Comparison of ENCODE assay signal across 3 cellular contexts in the genomic region with DNA sequence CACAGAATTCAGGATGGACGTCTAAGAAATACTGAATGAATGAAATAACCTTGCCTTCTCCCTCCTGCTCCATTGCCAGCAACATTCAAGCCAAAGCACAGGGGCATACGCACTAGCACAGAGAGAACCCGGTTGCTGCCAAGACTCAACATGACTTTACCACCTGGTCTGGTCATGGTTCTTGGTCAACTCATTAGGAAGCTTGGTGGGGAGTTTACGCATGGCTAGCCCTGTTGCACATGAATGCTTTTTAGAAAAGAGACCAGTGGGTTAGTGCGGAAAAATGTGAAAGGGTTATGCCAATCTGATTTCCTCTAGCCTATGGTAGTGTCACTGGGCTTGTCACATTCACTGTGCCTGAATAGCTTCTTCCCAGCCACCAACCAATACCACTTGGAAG.
TF ChIP-seq lines count a peak whose summit lies in the region.

No MANE protein-coding gene starts in this region.

TF ChIP-seq in Ishikawa, 13 proteins besides CTCF, POLR2A, EP300 and RAD21 (continued from another document):
- peak; percentile 86 for TF ChIP-seq TEAD4 (IDR thresholded peaks at IDR 0.05)
- TF ChIP-seq, protein P1, sequence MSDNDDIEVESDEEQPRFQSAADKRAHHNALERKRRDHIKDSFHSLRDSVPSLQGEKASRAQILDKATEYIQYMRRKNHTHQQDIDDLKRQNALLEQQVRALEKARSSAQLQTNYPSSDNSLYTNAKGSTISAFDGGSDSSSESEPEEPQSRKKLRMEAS (IDR thresholded peaks at IDR 0.05) = peak; percentile 69
- no peak for TF ChIP-seq YY1 (IDR thresholded peaks at IDR 0.05; ENCODE audit: low read depth)
- peak; percentile 92 for TF ChIP-seq TCF12 (IDR thresholded peaks at IDR 0.05; ENCODE audit: low read depth)
- TF ChIP-seq NFIC (IDR thresholded peaks at IDR 0.05) = peak; percentile 93
TF ChIP-seq in Ishikawa: peak in this region for 4.

TF ChIP-seq in GM12878, 131 proteins besides CTCF, POLR2A, EP300 and RAD21:
- TF ChIP-seq, protein P2, sequence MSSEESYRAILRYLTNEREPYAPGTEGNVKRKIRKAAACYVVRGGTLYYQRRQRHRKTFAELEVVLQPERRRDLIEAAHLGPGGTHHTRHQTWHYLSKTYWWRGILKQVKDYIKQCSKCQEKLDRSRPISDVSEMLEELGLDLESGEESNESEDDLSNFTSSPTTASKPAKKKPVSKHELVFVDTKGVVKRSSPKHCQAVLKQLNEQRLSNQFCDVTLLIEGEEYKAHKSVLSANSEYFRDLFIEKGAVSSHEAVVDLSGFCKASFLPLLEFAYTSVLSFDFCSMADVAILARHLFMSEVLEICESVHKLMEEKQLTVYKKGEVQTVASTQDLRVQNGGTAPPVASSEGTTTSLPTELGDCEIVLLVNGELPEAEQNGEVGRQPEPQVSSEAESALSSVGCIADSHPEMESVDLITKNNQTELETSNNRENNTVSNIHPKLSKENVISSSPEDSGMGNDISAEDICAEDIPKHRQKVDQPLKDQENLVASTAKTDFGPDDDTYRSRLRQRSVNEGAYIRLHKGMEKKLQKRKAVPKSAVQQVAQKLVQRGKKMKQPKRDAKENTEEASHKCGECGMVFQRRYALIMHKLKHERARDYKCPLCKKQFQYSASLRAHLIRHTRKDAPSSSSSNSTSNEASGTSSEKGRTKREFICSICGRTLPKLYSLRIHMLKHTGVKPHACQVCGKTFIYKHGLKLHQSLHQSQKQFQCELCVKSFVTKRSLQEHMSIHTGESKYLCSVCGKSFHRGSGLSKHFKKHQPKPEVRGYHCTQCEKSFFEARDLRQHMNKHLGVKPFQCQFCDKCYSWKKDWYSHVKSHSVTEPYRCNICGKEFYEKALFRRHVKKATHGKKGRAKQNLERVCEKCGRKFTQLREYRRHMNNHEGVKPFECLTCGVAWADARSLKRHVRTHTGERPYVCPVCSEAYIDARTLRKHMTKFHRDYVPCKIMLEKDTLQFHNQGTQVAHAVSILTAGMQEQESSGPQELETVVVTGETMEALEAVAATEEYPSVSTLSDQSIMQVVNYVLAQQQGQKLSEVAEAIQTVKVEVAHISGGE (CRISPR knock-in tag; IDR thresholded peaks at IDR 0.05) = no peak
- TF ChIP-seq, protein P3, sequence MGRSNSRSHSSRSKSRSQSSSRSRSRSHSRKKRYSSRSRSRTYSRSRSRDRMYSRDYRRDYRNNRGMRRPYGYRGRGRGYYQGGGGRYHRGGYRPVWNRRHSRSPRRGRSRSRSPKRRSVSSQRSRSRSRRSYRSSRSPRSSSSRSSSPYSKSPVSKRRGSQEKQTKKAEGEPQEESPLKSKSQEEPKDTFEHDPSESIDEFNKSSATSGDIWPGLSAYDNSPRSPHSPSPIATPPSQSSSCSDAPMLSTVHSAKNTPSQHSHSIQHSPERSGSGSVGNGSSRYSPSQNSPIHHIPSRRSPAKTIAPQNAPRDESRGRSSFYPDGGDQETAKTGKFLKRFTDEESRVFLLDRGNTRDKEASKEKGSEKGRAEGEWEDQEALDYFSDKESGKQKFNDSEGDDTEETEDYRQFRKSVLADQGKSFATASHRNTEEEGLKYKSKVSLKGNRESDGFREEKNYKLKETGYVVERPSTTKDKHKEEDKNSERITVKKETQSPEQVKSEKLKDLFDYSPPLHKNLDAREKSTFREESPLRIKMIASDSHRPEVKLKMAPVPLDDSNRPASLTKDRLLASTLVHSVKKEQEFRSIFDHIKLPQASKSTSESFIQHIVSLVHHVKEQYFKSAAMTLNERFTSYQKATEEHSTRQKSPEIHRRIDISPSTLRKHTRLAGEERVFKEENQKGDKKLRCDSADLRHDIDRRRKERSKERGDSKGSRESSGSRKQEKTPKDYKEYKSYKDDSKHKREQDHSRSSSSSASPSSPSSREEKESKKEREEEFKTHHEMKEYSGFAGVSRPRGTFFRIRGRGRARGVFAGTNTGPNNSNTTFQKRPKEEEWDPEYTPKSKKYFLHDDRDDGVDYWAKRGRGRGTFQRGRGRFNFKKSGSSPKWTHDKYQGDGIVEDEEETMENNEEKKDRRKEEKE (IDR thresholded peaks at IDR 0.05) = no peak
- TF ChIP-seq SREBF1 (IDR thresholded peaks at IDR 0.05; ENCODE audit: low read length) (no peak), MEF2B (IDR thresholded peaks at IDR 0.05; ENCODE audit: partially characterized antibody, poor library complexity, severe bottlenecking) (no peak), CREB1 (IDR thresholded peaks at IDR 0.05; ENCODE audit: low read depth) (no peak), BHLHE40 (IDR thresholded peaks at IDR 0.05; ENCODE audit: borderline replicate concordance in 1 of 2, low read depth in 2 of 2, low read length in 1 of 2) (no peak), MTA3 (IDR thresholded peaks at IDR 0.05; ENCODE audit: borderline replicate concordance, low read length) (no peak), SMARCA5 (IDR thresholded peaks at IDR 0.05) (no peak), IRF4 (IDR thresholded peaks at IDR 0.05; ENCODE audit: low read depth, low read length) (no peak), RCOR1 (conservative IDR thresholded peaks at IDR 0.05; ENCODE audit: low read depth, low read length) (no peak), YY1 (IDR thresholded peaks at IDR 0.05; ENCODE audit: low read depth, low read length) (no peak), SPI1 (IDR thresholded peaks at IDR 0.05; ENCODE audit: borderline replicate concordance, insufficient read depth, low read depth, low read length) (no peak), BACH1 (IDR thresholded peaks at IDR 0.05; ENCODE audit: borderline replicate concordance) (no peak), NFIC (IDR thresholded peaks at IDR 0.05; ENCODE audit: low read depth, low read length) (no peak)
- TF ChIP-seq, protein P1 (IDR thresholded peaks at IDR 0.05; ENCODE audit: low read depth, low read length) = no peak
- TF ChIP-seq, protein P4, sequence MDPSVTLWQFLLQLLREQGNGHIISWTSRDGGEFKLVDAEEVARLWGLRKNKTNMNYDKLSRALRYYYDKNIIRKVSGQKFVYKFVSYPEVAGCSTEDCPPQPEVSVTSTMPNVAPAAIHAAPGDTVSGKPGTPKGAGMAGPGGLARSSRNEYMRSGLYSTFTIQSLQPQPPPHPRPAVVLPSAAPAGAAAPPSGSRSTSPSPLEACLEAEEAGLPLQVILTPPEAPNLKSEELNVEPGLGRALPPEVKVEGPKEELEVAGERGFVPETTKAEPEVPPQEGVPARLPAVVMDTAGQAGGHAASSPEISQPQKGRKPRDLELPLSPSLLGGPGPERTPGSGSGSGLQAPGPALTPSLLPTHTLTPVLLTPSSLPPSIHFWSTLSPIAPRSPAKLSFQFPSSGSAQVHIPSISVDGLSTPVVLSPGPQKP (IDR thresholded peaks at IDR 0.05; ENCODE audit: low read depth, low read length) = no peak

TF ChIP-seq in GM23338, 12 proteins besides CTCF, POLR2A, EP300 and RAD21:
- TF ChIP-seq, protein P5, sequence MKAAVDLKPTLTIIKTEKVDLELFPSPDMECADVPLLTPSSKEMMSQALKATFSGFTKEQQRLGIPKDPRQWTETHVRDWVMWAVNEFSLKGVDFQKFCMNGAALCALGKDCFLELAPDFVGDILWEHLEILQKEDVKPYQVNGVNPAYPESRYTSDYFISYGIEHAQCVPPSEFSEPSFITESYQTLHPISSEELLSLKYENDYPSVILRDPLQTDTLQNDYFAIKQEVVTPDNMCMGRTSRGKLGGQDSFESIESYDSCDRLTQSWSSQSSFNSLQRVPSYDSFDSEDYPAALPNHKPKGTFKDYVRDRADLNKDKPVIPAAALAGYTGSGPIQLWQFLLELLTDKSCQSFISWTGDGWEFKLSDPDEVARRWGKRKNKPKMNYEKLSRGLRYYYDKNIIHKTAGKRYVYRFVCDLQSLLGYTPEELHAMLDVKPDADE (IDR thresholded peaks at IDR 0.05) = no peak
- TF ChIP-seq ZNF114 (CRISPR knock-in tag; IDR thresholded peaks at IDR 0.05) = no peak
- no peak for TF ChIP-seq NANOG (IDR thresholded peaks at IDR 0.05; ENCODE audit: borderline replicate concordance)
- TF ChIP-seq ZNF331 (CRISPR knock-in tag; IDR thresholded peaks at IDR 0.05; ENCODE audit: low read depth) = no peak
- TF ChIP-seq, protein P6, sequence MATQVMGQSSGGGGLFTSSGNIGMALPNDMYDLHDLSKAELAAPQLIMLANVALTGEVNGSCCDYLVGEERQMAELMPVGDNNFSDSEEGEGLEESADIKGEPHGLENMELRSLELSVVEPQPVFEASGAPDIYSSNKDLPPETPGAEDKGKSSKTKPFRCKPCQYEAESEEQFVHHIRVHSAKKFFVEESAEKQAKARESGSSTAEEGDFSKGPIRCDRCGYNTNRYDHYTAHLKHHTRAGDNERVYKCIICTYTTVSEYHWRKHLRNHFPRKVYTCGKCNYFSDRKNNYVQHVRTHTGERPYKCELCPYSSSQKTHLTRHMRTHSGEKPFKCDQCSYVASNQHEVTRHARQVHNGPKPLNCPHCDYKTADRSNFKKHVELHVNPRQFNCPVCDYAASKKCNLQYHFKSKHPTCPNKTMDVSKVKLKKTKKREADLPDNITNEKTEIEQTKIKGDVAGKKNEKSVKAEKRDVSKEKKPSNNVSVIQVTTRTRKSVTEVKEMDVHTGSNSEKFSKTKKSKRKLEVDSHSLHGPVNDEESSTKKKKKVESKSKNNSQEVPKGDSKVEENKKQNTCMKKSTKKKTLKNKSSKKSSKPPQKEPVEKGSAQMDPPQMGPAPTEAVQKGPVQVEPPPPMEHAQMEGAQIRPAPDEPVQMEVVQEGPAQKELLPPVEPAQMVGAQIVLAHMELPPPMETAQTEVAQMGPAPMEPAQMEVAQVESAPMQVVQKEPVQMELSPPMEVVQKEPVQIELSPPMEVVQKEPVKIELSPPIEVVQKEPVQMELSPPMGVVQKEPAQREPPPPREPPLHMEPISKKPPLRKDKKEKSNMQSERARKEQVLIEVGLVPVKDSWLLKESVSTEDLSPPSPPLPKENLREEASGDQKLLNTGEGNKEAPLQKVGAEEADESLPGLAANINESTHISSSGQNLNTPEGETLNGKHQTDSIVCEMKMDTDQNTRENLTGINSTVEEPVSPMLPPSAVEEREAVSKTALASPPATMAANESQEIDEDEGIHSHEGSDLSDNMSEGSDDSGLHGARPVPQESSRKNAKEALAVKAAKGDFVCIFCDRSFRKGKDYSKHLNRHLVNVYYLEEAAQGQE (IDR thresholded peaks at IDR 0.05; ENCODE audit: unreplicated experiment) = no peak
- no peak for TF ChIP-seq CREB1 (CRISPR knock-in tag; IDR thresholded peaks at IDR 0.05; ENCODE audit: low read depth)
- no peak for TF ChIP-seq EZH2 (IDR thresholded peaks at IDR 0.05; ENCODE audit: low read depth, unreplicated experiment)
- no peak for TF ChIP-seq EZH2phosphoT487 (IDR thresholded peaks at IDR 0.05; ENCODE audit: unreplicated experiment)
